Comparison of ENCODE assay signal across 10 cellular contexts in genomic region chr1:186073697-186074096, GRCh38.
"Had no signal": no experiment of that assay in that cellular context is flagged by ENCODE, and none has a peak within 500 bp of the region (broad histone marks: within the 10 kb centered on the region; RNA-seq: fewer than 3 reads in every experiment).

No MANE protein-coding gene starts in this region.

- H3K4me3 ChIP-seq: K562 had no signal

- H3K36me3 Mint-ChIP-seq: IgD-negative memory B cell had no signal

- H3K27ac Mint-ChIP-seq: IgD-negative memory B cell had no signal

- H3K27ac ChIP-seq: HL-60, KMS-11 had no signal

- FAIRE-seq: HepG2, HTR-8/SVneo, K562 had no signal

- ATAC-seq: HepG2, K562 had no signal

- H3K9me3 Mint-ChIP-seq: IgD-negative memory B cell had no signal

- H3K4me3 Mint-ChIP-seq: IgD-negative memory B cell had no signal

- H3K4me2 ChIP-seq: KMS-11 had no signal

- H3K9ac ChIP-seq: KMS-11 had no signal

- DNase-seq: IMR-90, Karpas-422, KBM-7, KG1 had no signal
